ENCODE assay signal across 18 cellular contexts in the genomic region with DNA sequence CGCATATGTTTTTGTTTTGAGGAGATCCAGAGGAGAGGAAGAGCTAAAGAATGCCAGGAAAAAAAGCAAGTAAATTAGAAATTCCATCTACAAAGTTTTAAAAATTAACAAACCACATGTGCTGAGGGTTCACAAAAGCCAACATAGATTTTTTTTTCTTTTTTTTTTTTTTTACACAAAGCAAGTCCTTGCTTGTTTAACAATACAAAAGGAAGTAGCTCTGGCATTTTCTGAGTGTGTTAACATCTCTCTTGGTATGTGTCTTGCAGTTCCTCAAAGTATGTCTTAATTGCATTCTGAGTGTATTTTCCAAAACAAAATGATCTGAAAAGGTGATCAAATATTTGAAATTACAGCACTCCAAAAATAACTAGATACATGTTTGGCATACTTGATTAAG.
DNase-seq lines count a peak whose midpoint lies in the region; ATAC-seq and TF ChIP-seq lines count a peak whose summit lies in the region.
"Had no signal": no experiment of that assay in that cellular context is flagged by ENCODE, and none has a peak within 500 bp of the region (broad histone marks: within the 10 kb centered on the region; RNA-seq: fewer than 3 reads in every experiment).

No MANE protein-coding gene starts in this region.

- H3K9me3 ChIP-seq in RWPE2 (ENCODE audit: severe bottlenecking), result no peaks in the 10 kb centered on the region
- H3K9me3 ChIP-seq in neuronal stem cell (replicated peaks in 1 of 2; ENCODE audit: control insufficient read depth in 2 of 2, insufficient read depth in 1 of 2, low read depth in 1 of 2, low read length in 2 of 2), result no peaks in the 10 kb centered on the region
- H3K9me3 ChIP-seq: SJCRH30 had no signal

- peaks cover 16% of the 10 kb centered on the region for H3K4me1 ChIP-seq in RWPE2 (ENCODE audit: insufficient read depth, poor library complexity, severe bottlenecking)
- H3K4me1 ChIP-seq in neuronal stem cell (ENCODE audit: control insufficient read depth in 2 of 2, insufficient read depth in 1 of 2, low read depth in 1 of 2, low read length in 2 of 2), result peaks cover 2 to 4% of the 10 kb centered on the region in 2 donors
- H3K4me1 ChIP-seq: SJCRH30 had no signal

- no peak overlapping the region for H2BK12ac ChIP-seq in neuronal stem cell (ENCODE audit: low read length)

- H3K9me3 Mint-ChIP-seq in stimulated activated naive CD8-positive, alpha-beta T cell treated with anti-CD3 and anti-CD28 coated beads, Interleukin-15, amount 100 ng/mL, for 72 hours, result peaks cover 0 to 7% of the 10 kb centered on the region in 2 donors

- TF ChIP-seq CTCF in RWPE2 (IDR thresholded peaks at IDR 0.05; ENCODE audit: poor library complexity, severe bottlenecking) (no peak), epithelial cell of esophagus (IDR thresholded peaks at IDR 0.05; ENCODE audit: insufficient read depth, low read depth, low read length, missing control alignments) (no peak)

- H3K4me3 Mint-ChIP-seq in stimulated activated naive CD8-positive, alpha-beta T cell treated with anti-CD3 and anti-CD28 coated beads, Interleukin-15, amount 100 ng/mL, for 72 hours, result no peak overlapping the region
- H3K4me3 Mint-ChIP-seq: B cell had no signal

- ATAC-seq in RWPE2 (ENCODE audit: low read depth), result peak; percentile 72
- ATAC-seq in stimulated activated naive CD8-positive, alpha-beta T cell treated with anti-CD3 and anti-CD28 coated beads, Interleukin-15, amount 100 ng/mL, for 72 hours, result no peak

- no peak overlapping the region for H3K9ac ChIP-seq in neuronal stem cell (ENCODE audit: low read depth, low read length, poor library complexity)

- no peak overlapping the region for H2BK120ac ChIP-seq in neuronal stem cell (ENCODE audit: low read depth, low read length)

- H4K8ac ChIP-seq in neuronal stem cell (ENCODE audit: low read depth, low read length), result no peak overlapping the region

- H3K23ac ChIP-seq in neuronal stem cell (ENCODE audit: low read depth, low read length, poor library complexity), result no peak overlapping the region

- no peak overlapping the region for H3K4ac ChIP-seq in neuronal stem cell (ENCODE audit: low read length)

- H3K27ac ChIP-seq in RWPE2 (ENCODE audit: poor library complexity, severe bottlenecking) (peak overlapping the region; percentile 41), neuronal stem cell (replicated peaks; ENCODE audit: low read length) (no peak overlapping the region)
- H3K27ac ChIP-seq: 22Rv1, PC-9, RWPE1, SJCRH30 had no signal

- H4K91ac ChIP-seq in neuronal stem cell (ENCODE audit: low read depth, low read length, poor library complexity), result no peak overlapping the region

- no peak overlapping the region for H2BK15ac ChIP-seq in neuronal stem cell (ENCODE audit: low read length)

- no peaks in the 10 kb centered on the region for H3K79me1 ChIP-seq in neuronal stem cell (ENCODE audit: low read depth, low read length)

- H2BK5ac ChIP-seq in neuronal stem cell (ENCODE audit: low read length), result no peak overlapping the region

- H3K27me3 Mint-ChIP-seq in stimulated activated naive CD8-positive, alpha-beta T cell treated with anti-CD3 and anti-CD28 coated beads, Interleukin-15, amount 100 ng/mL, for 72 hours, result no peaks in the 10 kb centered on the region
- H3K27me3 Mint-ChIP-seq: B cell had no signal

- H3K4me3 ChIP-seq in RWPE2 (ENCODE audit: severe bottlenecking) (no peak overlapping the region), epithelial cell of esophagus (ENCODE audit: low read length) (no peak overlapping the region), neuronal stem cell (ENCODE audit: low read length in 2 of 2) (no peak overlapping the region)
- H3K4me3 ChIP-seq: PC-9, SJCRH30 had no signal

- H3K4me2 ChIP-seq in neuronal stem cell (ENCODE audit: insufficient read depth, low read length, poor library complexity, severe bottlenecking), result no peak overlapping the region
- H3K4me2 ChIP-seq: PC-9 had no signal

- no peak overlapping the region for H3K18ac ChIP-seq in neuronal stem cell (ENCODE audit: low read length)

- no peaks in the 10 kb centered on the region for H3K27me3 ChIP-seq in RWPE2 (ENCODE audit: insufficient read depth, poor library complexity, severe bottlenecking)
- H3K27me3 ChIP-seq in neuronal stem cell (ENCODE audit: control insufficient read depth in 3 of 3, insufficient read depth in 3 of 3, low read depth in 1 of 3, low read length in 3 of 3), result no peaks in the 10 kb centered on the region
- H3K27me3 ChIP-seq: SJCRH30 had no signal

- no peak overlapping the region for H3K14ac ChIP-seq in neuronal stem cell (ENCODE audit: low read length)

- peak; percentile 1 for DNase-seq in NOMO-1 treated with DMSO at 0.1 percent for 48 hours (lab: John Stamatoyannopoulos, UW; ENCODE audit: unreplicated experiment)
- DNase-seq in NOMO-1 treated with dmso at 0.1 percent for 144 hours (lab: John Stamatoyannopoulos, UW; ENCODE audit: unreplicated experiment), result no peak
- DNase-seq in RWPE2 (ENCODE audit: low spot score), result no peak
- DNase-seq in epithelial cell of esophagus (ENCODE audit: low read depth), result peak; percentile 79
- peak; percentile 5 for DNase-seq in neuronal stem cell (ENCODE audit: low spot score)
- DNase-seq in stimulated activated naive CD8-positive, alpha-beta T cell treated with anti-CD3 and anti-CD28 coated beads, Interleukin-15, amount 100 ng/mL, for 72 hours, result no peak
- DNase-seq in dedifferentiated amniotic fluid mesenchymal stem cell (ENCODE audit: extremely low spot score), result no peak
- no peak for DNase-seq in DMS114 treated with DMSO at 0.1 percent for 48 hours (lab: John Stamatoyannopoulos, UW; ENCODE audit: unreplicated experiment)
- DNase-seq: DMS 273 treated with DMSO at 0.1 percent for 48 hours, KG1, NCI-H1417, NCI-H187 treated with DMSO at 0.1 percent for 48 hours, NCI-H69, PC-9, SJCRH30 had no signal

- H2AK5ac ChIP-seq in neuronal stem cell (ENCODE audit: low read depth, low read length), result no peak overlapping the region

- no CpG with 5 or more reads among the region's 1 CpG for WGBS in neuronal stem cell (ENCODE audit: extremely low coverage in 2 of 2, insufficient read length in 2 of 2, insufficient replicate concordance in 1 of 2), 2 donors

- no peaks in the 10 kb centered on the region for H3K4me1 Mint-ChIP-seq in stimulated activated naive CD8-positive, alpha-beta T cell treated with anti-CD3 and anti-CD28 coated beads, Interleukin-15, amount 100 ng/mL, for 72 hours
- H3K4me1 Mint-ChIP-seq: B cell had no signal

- H3K27ac Mint-ChIP-seq in stimulated activated naive CD8-positive, alpha-beta T cell treated with anti-CD3 and anti-CD28 coated beads, Interleukin-15, amount 100 ng/mL, for 72 hours, result no peak overlapping the region
- H3K27ac Mint-ChIP-seq: B cell had no signal

- no peaks in the 10 kb centered on the region; the same call in 1 of the 2 replicates for H3K36me3 ChIP-seq in RWPE2 (ENCODE audit: low read depth)
- no peaks in the 10 kb centered on the region for H3K36me3 ChIP-seq in neuronal stem cell (replicated peaks in 1 of 2; ENCODE audit: control insufficient read depth in 2 of 2, insufficient read depth in 2 of 2, low read length in 2 of 2)
- H3K36me3 ChIP-seq: SJCRH30 had no signal

- peak overlapping the region; percentile 9 for H2AFZ ChIP-seq in neuronal stem cell (ENCODE audit: low read length)
- H2AFZ ChIP-seq: PC-9 had no signal

Comparison
In these comparisons a context has a peak if more than half of its experiments do, and no peak if none do; other contexts are left out.
1. DNase-seq: peak in NOMO-1 treated with DMSO at 0.1 percent for 48 hours (single experiment), epithelial cell of esophagus (single experiment) and neuronal stem cell (single experiment); none in NOMO-1 treated with dmso at 0.1 percent for 144 hours (single experiment), RWPE2 (single experiment), stimulated activated naive CD8-positive, alpha-beta T cell treated with anti-CD3 and anti-CD28 coated beads, Interleukin-15, amount 100 ng/mL, for 72 hours (0 of 2), dedifferentiated amniotic fluid mesenchymal stem cell (single experiment) and DMS114 treated with DMSO at 0.1 percent for 48 hours (single experiment).